ENCODE assay signal across 18 cellular contexts in genomic region chr10:23457632-23458417, GRCh38.
"Had no signal": no experiment of that assay in that cellular context is flagged by ENCODE, and none has a peak within 500 bp of the region (broad histone marks: within the 10 kb centered on the region; RNA-seq: fewer than 3 reads in every experiment).

No MANE protein-coding gene starts in this region.

- H3K9me3 Mint-ChIP-seq: natural killer cell treated with Interleukin-12 subunit alpha and Interleukin-12 subunit beta and Interleukin-15 and Interleukin-18, amount 100 ng/mL, for 72 hours; stimulated activated naive CD8-positive, alpha-beta T cell treated with anti-CD3 and anti-CD28 coated beads, Interleukin-15, Interleukin-2, amounts not matched to agents 100 ng/mL and 50 ng/mL, for 24 hours had no signal

- H3K27ac Mint-ChIP-seq: mesothelial cell of epicardium; natural killer cell treated with Interleukin-12 subunit alpha and Interleukin-12 subunit beta and Interleukin-15 and Interleukin-18, amount 100 ng/mL, for 72 hours; progenitor cell of endocrine pancreas; stimulated activated naive CD8-positive, alpha-beta T cell treated with anti-CD3 and anti-CD28 coated beads, Interleukin-15, Interleukin-2, amounts not matched to agents 100 ng/mL and 50 ng/mL, for 24 hours had no signal

- H3K4me2 ChIP-seq: hepatocyte, smooth muscle cell had no signal

- H3K79me2 ChIP-seq: hepatocyte had no signal

- H3K27me3 Mint-ChIP-seq: progenitor cell of endocrine pancreas had no signal

- H3K4me3 ChIP-seq: colonic mucosa, hepatocyte, pancreas, smooth muscle cell, tibial artery, upper lobe of right lung, vagina had no signal

- H3K4me1 ChIP-seq: colonic mucosa, foreskin keratinocyte, pancreas, upper lobe of right lung, vagina had no signal

- H3K27me3 ChIP-seq: colonic mucosa, foreskin keratinocyte, hepatocyte, pancreas, tibial artery, upper lobe of right lung, vagina had no signal

- H3K4me3 Mint-ChIP-seq: mesothelial cell of epicardium; natural killer cell treated with Interleukin-12 subunit alpha and Interleukin-12 subunit beta and Interleukin-15 and Interleukin-18, amount 100 ng/mL, for 72 hours; stimulated activated naive CD8-positive, alpha-beta T cell treated with anti-CD3 and anti-CD28 coated beads, Interleukin-15, Interleukin-2, amounts not matched to agents 100 ng/mL and 50 ng/mL, for 24 hours had no signal

- ATAC-seq: foreskin keratinocyte; left lobe of liver; natural killer cell treated with Interleukin-12 subunit alpha and Interleukin-12 subunit beta and Interleukin-15 and Interleukin-18, amount 100 ng/mL, for 72 hours; pancreas; right cardiac atrium; upper lobe of right lung had no signal

- H3K36me3 ChIP-seq: colonic mucosa, pancreas, tibial artery, upper lobe of right lung, vagina had no signal

- H2AFZ ChIP-seq: hepatocyte had no signal

- H3K27ac ChIP-seq: colonic mucosa, foreskin keratinocyte, hepatocyte, pancreas, tibial artery, upper lobe of right lung, vagina had no signal

- DNase-seq: colonic mucosa; dermis blood vessel endothelial cell; foreskin keratinocyte; head of caudate nucleus; occipital lobe; pancreas; right cardiac atrium; stimulated activated CD4-positive, alpha-beta T cell treated with anti-CD3 and anti-CD28 coated beads, Interleukin-2, amount 100 ng/mL, for 48 hours; tibial artery; upper lobe of right lung had no signal

- H3K9me3 ChIP-seq: colonic mucosa, pancreas, tibial artery, upper lobe of right lung, vagina had no signal
